Comparison of ENCODE assay signal across 5 cellular contexts in genomic region chr20:1638643-1639042, GRCh38. TPM values are rescaled to one million over a fixed set of nuclear protein-coding genes. Genes with fewer than 3 reads are reported as not detected.
"Had no signal": no experiment of that assay in that cellular context is flagged by ENCODE, and none has a peak within 500 bp of the region (broad histone marks: within the 10 kb centered on the region; RNA-seq: fewer than 3 reads in every experiment).

No MANE protein-coding gene starts in this region.

RNA-seq across cellular contexts. Expression of gene SIRPB1, which starts 18.8 kb away (rescaled TPM):
- total RNA-seq: OCI-LY7, SJCRH30 had no signal

RNA-seq across cellular contexts. Expression of gene SIRPG, which starts 18.9 kb away (rescaled TPM):
- total RNA-seq: NCI-H460, OCI-LY7, Right ventricle myocardium inferior, SJCRH30, SK-MEL-5 had no signal
